36 cellular contexts compared by ENCODE assay signal in the genomic region with DNA sequence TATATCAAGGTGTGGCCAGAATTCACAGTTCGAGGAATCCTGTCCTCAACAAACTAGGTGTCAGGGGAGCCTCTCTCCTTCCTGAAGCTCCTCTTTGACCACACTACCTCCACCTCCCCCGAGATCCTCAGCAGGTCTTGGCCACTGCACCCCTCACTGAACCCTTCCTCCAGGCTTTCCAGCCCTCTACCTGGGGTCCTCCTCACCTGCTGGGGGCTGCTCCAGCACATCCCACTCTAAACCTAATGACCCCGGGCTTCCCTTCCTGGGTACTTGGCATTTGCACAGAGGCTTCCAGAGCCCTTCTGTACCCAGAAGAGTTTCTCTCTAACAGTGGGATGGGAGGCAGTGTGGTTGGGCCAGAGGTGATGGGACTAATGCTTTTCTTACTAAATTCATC. TPM values are rescaled to one million over a fixed set of nuclear protein-coding genes. Genes with fewer than 3 reads are reported as not detected.
"Had no signal": no experiment of that assay in that cellular context is flagged by ENCODE, and none has a peak within 500 bp of the region (broad histone marks: within the 10 kb centered on the region; RNA-seq: fewer than 3 reads in every experiment).

No MANE protein-coding gene starts in this region.

- H3K27ac Mint-ChIP-seq: activated B cell treated with CpG ODN at 0.5 μM for 24 hours; activated CD4-positive, alpha-beta memory T cell treated with anti-CD3 and anti-CD28 coated beads for 36 hours; activated CD4-positive, alpha-beta T cell treated with anti-CD3 and anti-CD28 coated beads, Interleukin-2, amount 10 ng/mL, durations not matched to agents 24 days and 14 days; activated CD8-positive, alpha-beta T cell treated with anti-CD3 and anti-CD28 coated beads for 36 hours; activated naive CD4-positive, alpha-beta T cell treated with anti-CD3 and anti-CD28 coated beads for 36 hours; activated naive CD4-positive, alpha-beta T cell treated with anti-CD3 and anti-CD28 coated beads, Interleukin-2, amount 50 U/mL, for 72 hours; activated naive CD8-positive, alpha-beta T cell treated with anti-CD3 and anti-CD28 coated beads for 36 hours; activated T-cell treated with anti-CD3 and anti-CD28 coated beads, Interleukin-2, amount 50 U/mL, for 72 hours; activated T-helper 1 cell treated with anti-CD3 and anti-CD28 coated beads, Interleukin-12 subunit alpha, Interleukin-12 subunit beta, Interleukin-2, Interleukin-4 antibody, amounts not matched to agents 30 ng/mL and 10 ng/mL and 1 ng/mL, durations not matched to agents 14 hours and 24 hours and 36 hours; activated T-helper 17 cell treated with anti-CD3 and anti-CD28 coated beads, Interleukin-2, amount 50 U/mL, for 72 hours; T-helper 17 cell had no signal

- H3K27ac ChIP-seq: adrenal gland, body of pancreas, brain microvascular endothelial cell, VCaP had no signal

- H3K4me1 Mint-ChIP-seq: activated B cell treated with CpG ODN at 0.5 μM for 24 hours; activated CD4-positive, alpha-beta T cell treated with anti-CD3 and anti-CD28 coated beads, Interleukin-2, amount 10 ng/mL, durations not matched to agents 24 days and 14 days; activated naive CD8-positive, alpha-beta T cell treated with anti-CD3 and anti-CD28 coated beads for 36 hours; activated T-helper 17 cell treated with anti-CD3 and anti-CD28 coated beads, Interleukin-2, amount 50 U/mL, for 72 hours; T-helper 17 cell had no signal

- H3K36me3 ChIP-seq: adrenal gland, brain microvascular endothelial cell, breast epithelium had no signal

- H3K36me3 Mint-ChIP-seq: activated CD4-positive, alpha-beta memory T cell treated with anti-CD3 and anti-CD28 coated beads for 36 hours; activated naive CD8-positive, alpha-beta T cell treated with anti-CD3 and anti-CD28 coated beads for 36 hours had no signal

- H3K4me3 ChIP-seq: adrenal gland, body of pancreas, breast epithelium had no signal

- FAIRE-seq: astrocyte, TTC549 had no signal

- H3K9me3 ChIP-seq: adrenal gland, body of pancreas, breast epithelium had no signal

- H3K27me3 ChIP-seq: adrenal gland, body of pancreas, brain microvascular endothelial cell, breast epithelium had no signal

- H3K9me3 Mint-ChIP-seq: activated CD4-positive, alpha-beta T cell treated with anti-CD3 and anti-CD28 coated beads, Interleukin-2, amount 10 ng/mL, durations not matched to agents 24 days and 14 days; activated CD8-positive, alpha-beta T cell treated with anti-CD3 and anti-CD28 coated beads for 36 hours; activated naive CD4-positive, alpha-beta T cell treated with anti-CD3 and anti-CD28 coated beads for 36 hours; activated T-cell treated with anti-CD3 and anti-CD28 coated beads, Interleukin-2, amount 50 U/mL, for 4 hours; activated T-helper 1 cell treated with anti-CD3 and anti-CD28 coated beads, Interleukin-12 subunit alpha, Interleukin-12 subunit beta, Interleukin-2, Interleukin-4 antibody, amounts not matched to agents 30 ng/mL and 10 ng/mL and 1 ng/mL, durations not matched to agents 14 hours and 24 hours and 36 hours had no signal

- DNase-seq: activated B cell treated with CpG ODN at 0.5 μM for 24 hours; activated CD4-positive, alpha-beta memory T cell treated with anti-CD3 and anti-CD28 coated beads for 36 hours; activated CD4-positive, alpha-beta T cell treated with anti-CD3 and anti-CD28 coated beads for 4 hours; activated CD4-positive, alpha-beta T cell treated with anti-CD3 and anti-CD28 coated beads, Interleukin-2, amount 10 ng/mL, durations not matched to agents 24 days and 14 days; activated CD4-positive, alpha-beta T cell treated with anti-CD3 and anti-CD28 coated beads, Interleukin-2, amount 50 U/mL, for 1 hour; activated CD4-positive, alpha-beta T cell treated with anti-CD3 and anti-CD28 coated beads, Interleukin-2, amount 50 U/mL, for 4 hours; activated CD4-positive, CD25-positive, alpha-beta regulatory T cell treated with anti-CD3 and anti-CD28 coated beads, Interleukin-2, amount 50 U/mL, for 72 hours; activated CD8-positive, alpha-beta memory T cell treated with anti-CD3 and anti-CD28 coated beads, Interleukin-2, amount 50 U/mL, for 4 hours; activated CD8-positive, alpha-beta T cell treated with anti-CD3 and anti-CD28 coated beads for 36 hours; activated effector memory CD4-positive, alpha-beta T cell treated with anti-CD3 and anti-CD28 coated beads, Interleukin-2, amount 50 U/mL, for 16 hours; activated gamma-delta T cell treated with Interleukin-2 at 50 U/mL for 16 hours; activated naive CD4-positive, alpha-beta T cell; activated naive CD4-positive, alpha-beta T cell treated with anti-CD3 and anti-CD28 coated beads for 36 hours; activated naive CD4-positive, alpha-beta T cell treated with anti-CD3 and anti-CD28 coated beads, Interleukin-2, amount 50 U/mL, for 16 hours; activated naive CD8-positive, alpha-beta T cell treated with anti-CD3 and anti-CD28 coated beads for 36 hours; activated T-cell treated with anti-CD3 and anti-CD28 coated beads for 4 hours; activated T-cell treated with anti-CD3 and anti-CD28 coated beads, Interleukin-2, amount 50 U/mL, for 1 hour; activated T-cell treated with anti-CD3 and anti-CD28 coated beads, Interleukin-2, amount 50 U/mL, for 4 hours; activated T-cell treated with anti-CD3 and anti-CD28 coated beads, Interleukin-2, amount 50 U/mL, for 72 hours; adrenal gland; amniotic stem cell; body of pancreas; brain microvascular endothelial cell; central memory CD4-positive, alpha-beta T cell; T-helper 17 cell had no signal

- H3K27me3 Mint-ChIP-seq: activated CD4-positive, alpha-beta T cell treated with anti-CD3 and anti-CD28 coated beads, Interleukin-2, amount 10 ng/mL, durations not matched to agents 24 days and 14 days; activated CD8-positive, alpha-beta T cell treated with anti-CD3 and anti-CD28 coated beads for 36 hours had no signal

- H3K4me3 Mint-ChIP-seq: activated B cell treated with CpG ODN at 0.5 μM for 24 hours; activated CD4-positive, alpha-beta memory T cell treated with anti-CD3 and anti-CD28 coated beads for 36 hours; activated CD4-positive, alpha-beta T cell treated with anti-CD3 and anti-CD28 coated beads, Interleukin-2, amount 10 ng/mL, durations not matched to agents 24 days and 14 days; activated CD8-positive, alpha-beta T cell treated with anti-CD3 and anti-CD28 coated beads for 36 hours; activated naive CD4-positive, alpha-beta T cell treated with anti-CD3 and anti-CD28 coated beads for 36 hours; activated naive CD8-positive, alpha-beta T cell treated with anti-CD3 and anti-CD28 coated beads for 36 hours; activated T-cell treated with anti-CD3 and anti-CD28 coated beads, Interleukin-2, amount 50 U/mL, for 4 hours; activated T-cell treated with anti-CD3 and anti-CD28 coated beads, Interleukin-2, amount 50 U/mL, for 72 hours; activated T-helper 1 cell treated with anti-CD3 and anti-CD28 coated beads, Interleukin-12 subunit alpha, Interleukin-12 subunit beta, Interleukin-2, Interleukin-4 antibody, amounts not matched to agents 30 ng/mL and 10 ng/mL and 1 ng/mL, durations not matched to agents 14 hours and 24 hours and 36 hours; activated T-helper 17 cell treated with anti-CD3 and anti-CD28 coated beads, Interleukin-2, amount 50 U/mL, for 72 hours; T-helper 17 cell had no signal

RNA-seq across cellular contexts. Expression of a gene that starts 9.7 kb away (rescaled TPM):
- total RNA-seq: activated B cell treated with CpG ODN at 0.5 μM for 24 hours; activated CD4-positive, alpha-beta memory T cell treated with anti-CD3 and anti-CD28 coated beads for 36 hours; activated CD4-positive, alpha-beta T cell treated with anti-CD3 and anti-CD28 coated beads, Interleukin-2, amount 10 ng/mL, durations not matched to agents 24 days and 14 days; activated CD8-positive, alpha-beta memory T cell treated with anti-CD3 and anti-CD28 coated beads for 36 hours; activated CD8-positive, alpha-beta T cell treated with anti-CD3 and anti-CD28 coated beads for 36 hours; activated naive CD4-positive, alpha-beta T cell treated with anti-CD3 and anti-CD28 coated beads for 36 hours; activated naive CD4-positive, alpha-beta T cell treated with anti-CD3 and anti-CD28 coated beads, Interleukin-2, amount 50 U/mL, for 72 hours; activated naive CD8-positive, alpha-beta T cell treated with anti-CD3 and anti-CD28 coated beads for 36 hours; activated T-cell treated with anti-CD3 and anti-CD28 coated beads, Interleukin-2, amount 50 U/mL, for 4 hours; activated T-cell treated with anti-CD3 and anti-CD28 coated beads, Interleukin-2, amount 50 U/mL, for 72 hours; activated T-helper 1 cell treated with anti-CD3 and anti-CD28 coated beads, Interleukin-12 subunit alpha, Interleukin-12 subunit beta, Interleukin-2, Interleukin-4 antibody, amounts not matched to agents 30 ng/mL and 10 ng/mL and 1 ng/mL, durations not matched to agents 14 hours and 24 hours and 36 hours; activated T-helper 17 cell treated with anti-CD3 and anti-CD28 coated beads, Interleukin-2, amount 50 U/mL, for 72 hours; astrocyte; body of pancreas; cardiac septum; T-helper 1 cell treated with Interleukin-12 subunit alpha and Interleukin-12 subunit beta and Interleukin-4 antibody, amounts not matched to agents 30 ng/mL and 1 ng/mL, for 36 hours; T-helper 17 cell; T-helper 2 cell treated with Interferon-gamma antibody and Interleukin-4, amounts not matched to agents 100 ng/mL and 5 ng/mL, for 36 hours had no signal
